In genomic region chrX:74291964-74292891, GRCh38 we compare ENCODE assay signal across 1 cellular context.
TF ChIP-seq lines count a peak whose summit lies in the region.

No MANE protein-coding gene starts in this region.

TF ChIP-seq in K562, 482 proteins besides CTCF, POLR2A, EP300 and RAD21 (continued from another document and continues in another):
- TF ChIP-seq HNRNPLL (IDR thresholded peaks at IDR 0.05; ENCODE audit: low read depth, low read length, poor library complexity, severe bottlenecking) (peak; percentile 90), RFX7 (CRISPR knock-in tag; IDR thresholded peaks at IDR 0.05) (no peak), NR4A1 (CRISPR knock-in tag; IDR thresholded peaks at IDR 0.05) (no peak), NR4A1 (tag; IDR thresholded peaks at IDR 0.05) (0 out of 2 replicates have a peak, but pooled peaks have one; percentile 32), ZSCAN32 (CRISPR knock-in tag; IDR thresholded peaks at IDR 0.05) (no peak), ZBTB34 (CRISPR knock-in tag; IDR thresholded peaks at IDR 0.05) (no peak), BRF1 (IDR thresholded peaks at IDR 0.05; ENCODE audit: borderline replicate concordance, extremely low read depth, insufficient read length) (no peak), THRB (CRISPR knock-in tag; conservative IDR thresholded peaks at IDR 0.05) (no peak), SMARCC2 (IDR thresholded peaks at IDR 0.05; ENCODE audit: low read depth) (0 out of 2 replicates have a peak, but pooled peaks have one; percentile 35), ZNF551 (CRISPR knock-in tag; IDR thresholded peaks at IDR 0.05) (no peak), CTBP1 (IDR thresholded peaks at IDR 0.05; ENCODE audit: borderline replicate concordance) (peak; percentile 41; the same call in 1 of the 2 replicates), TCF7 (IDR thresholded peaks at IDR 0.05; ENCODE audit: borderline replicate concordance) (no peak), CEBPB (tag; IDR thresholded peaks at IDR 0.05) (peak; percentile 90), FOXA1 (IDR thresholded peaks at IDR 0.05; ENCODE audit: borderline replicate concordance) (no peak), ARID1B (IDR thresholded peaks at IDR 0.05) (peak; percentile 43), EZH2 (IDR thresholded peaks at IDR 0.05; ENCODE audit: borderline replicate concordance, low read depth, low read length) (no peak), NCOR1 (IDR thresholded peaks at IDR 0.05) (peak; percentile 32), ZNF280B (CRISPR knock-in tag; IDR thresholded peaks at IDR 0.05) (no peak), POLR2G (IDR thresholded peaks at IDR 0.05; ENCODE audit: low read depth, low read length) (peak; percentile 55; the same call in 1 of the 2 replicates), SMARCE1 (IDR thresholded peaks at IDR 0.05) (peak; percentile 60), HOMEZ (CRISPR knock-in tag; IDR thresholded peaks at IDR 0.05) (no peak), HOXB6 (CRISPR knock-in tag; IDR thresholded peaks at IDR 0.05; ENCODE audit: borderline replicate concordance) (no peak), ZKSCAN3 (CRISPR knock-in tag; IDR thresholded peaks at IDR 0.05) (no peak), E2F8 (IDR thresholded peaks at IDR 0.05; ENCODE audit: low read depth, partially characterized antibody) (no peak), SLC30A9 (CRISPR knock-in tag; IDR thresholded peaks at IDR 0.05) (no peak), E2F5 (CRISPR knock-in tag; IDR thresholded peaks at IDR 0.05) (no peak), KAT2B (IDR thresholded peaks at IDR 0.05; ENCODE audit: low read depth, low read length) (no peak), RBBP5 (IDR thresholded peaks at IDR 0.05; ENCODE audit: borderline replicate concordance, insufficient read depth, low read length, poor library complexity, severe bottlenecking) (peak; percentile 10), SUPT5H (IDR thresholded peaks at IDR 0.05) (peak; percentile 79), RREB1 (CRISPR knock-in tag; IDR thresholded peaks at IDR 0.05) (no peak), TSHZ1 (CRISPR knock-in tag; IDR thresholded peaks at IDR 0.05) (no peak), FOXJ3 (CRISPR knock-in tag; IDR thresholded peaks at IDR 0.05) (no peak), SMARCA4 (IDR thresholded peaks at IDR 0.05) (peak; percentile 37; the same call in 1 of the 2 replicates), CXXC5 (CRISPR knock-in tag; IDR thresholded peaks at IDR 0.05) (peak; percentile 74), MCM3 (IDR thresholded peaks at IDR 0.05) (no peak), BCOR (IDR thresholded peaks at IDR 0.05) (no peak), FOXA3 (CRISPR knock-in tag; conservative IDR thresholded peaks at IDR 0.05 in 1 of 2, IDR thresholded peaks at IDR 0.05 in 1 of 2) (no peak), ZNF764 (CRISPR knock-in tag; IDR thresholded peaks at IDR 0.05; ENCODE audit: low read depth) (no peak), XRCC5 (IDR thresholded peaks at IDR 0.05; ENCODE audit: low read depth, low read length) (no peak; the same call in 1 of the 2 replicates), ARID3B (CRISPR knock-in tag; IDR thresholded peaks at IDR 0.05; ENCODE audit: borderline replicate concordance) (no peak), TARDBP (IDR thresholded peaks at IDR 0.05) (no peak), NFE2 (IDR thresholded peaks at IDR 0.05; ENCODE audit: low read depth) (peak; percentile 96), KDM4B (IDR thresholded peaks at IDR 0.05; ENCODE audit: borderline replicate concordance in 2 of 2, low read depth in 1 of 2) (no peak), KLF1 (tag; IDR thresholded peaks at IDR 0.05) (no peak), KDM5B (IDR thresholded peaks at IDR 0.05; ENCODE audit: insufficient replicate concordance, low read depth, low read length) (peak; percentile 66), PHB2 (IDR thresholded peaks at IDR 0.05; ENCODE audit: low read depth) (no peak), CBFA2T3 (IDR thresholded peaks at IDR 0.05) (peak; percentile 34; the same call in 1 of the 2 replicates)
